ENCODE assay signal across 31 cellular contexts in the genomic region with DNA sequence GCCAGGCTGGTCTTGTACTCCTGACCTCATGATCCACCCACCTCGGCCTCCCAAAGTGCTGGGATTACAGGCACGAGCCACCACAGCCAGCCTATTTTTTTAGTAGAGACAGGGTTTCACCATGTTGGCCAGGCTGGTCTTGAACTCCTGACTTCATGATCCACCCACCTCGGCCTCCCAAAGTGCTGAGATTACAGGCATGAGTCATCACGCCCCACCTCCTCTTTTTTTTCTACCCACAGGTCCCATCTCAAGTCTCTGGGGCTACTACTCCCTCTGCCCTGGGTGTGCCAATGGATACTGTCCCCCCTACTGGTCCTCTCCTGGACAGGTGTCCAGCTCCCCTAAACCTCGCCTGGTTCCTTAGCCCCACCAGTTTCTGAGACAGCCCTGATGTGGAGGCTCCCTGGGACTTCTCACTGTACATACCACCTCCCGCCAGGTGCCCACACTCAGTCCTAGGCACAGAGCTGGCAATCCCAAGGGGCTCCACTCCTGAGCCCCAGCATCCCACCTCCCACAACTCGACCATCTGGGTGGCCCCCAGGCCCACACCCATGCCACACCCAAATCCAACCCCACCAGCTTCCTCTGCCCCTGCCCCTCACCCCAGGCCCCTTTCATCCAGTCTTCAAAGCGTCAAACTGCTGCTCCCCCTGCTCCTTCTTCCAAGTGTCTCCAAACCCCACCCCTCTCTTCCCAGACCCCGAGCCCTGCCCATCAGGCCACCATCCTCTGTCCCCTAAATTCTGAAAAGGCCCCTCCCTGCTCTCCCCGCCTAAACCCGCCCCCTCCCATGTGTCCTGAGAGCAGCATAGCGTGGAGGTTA. TPM values are rescaled to one million over a fixed set of nuclear protein-coding genes. Genes with fewer than 3 reads are reported as not detected.
DNase-seq lines count a peak whose midpoint lies in the region; ATAC-seq lines count a peak whose summit lies in the region.
"Had no signal": no experiment of that assay in that cellular context is flagged by ENCODE, and none has a peak within 500 bp of the region (broad histone marks: within the 10 kb centered on the region; RNA-seq: fewer than 3 reads in every experiment).

No MANE protein-coding gene starts in this region.

- no peaks in the 10 kb centered on the region for H3K36me3 Mint-ChIP-seq in T-helper 1 cell treated with Interleukin-12 subunit alpha and Interleukin-12 subunit beta and Interleukin-4 antibody, amounts not matched to agents 30 μg/mL and 1 μg/mL, for 36 hours (ENCODE audit: low read depth)
- H3K36me3 Mint-ChIP-seq in activated naive CD8-positive, alpha-beta T cell treated with anti-CD3 and anti-CD28 coated beads, Interleukin-2, amount 10 ng/mL, durations not matched to agents 7 days and 5 days, result no peaks in the 10 kb centered on the region
- H3K36me3 Mint-ChIP-seq: activated CD8-positive, alpha-beta memory T cell treated with anti-CD3 and anti-CD28 coated beads, Interleukin-2, amount 10 ng/mL, durations not matched to agents 7 days and 5 days; CD8-positive, alpha-beta memory T cell; naive B cell had no signal

- peak overlapping the region; percentile 37 for H3K4ac ChIP-seq in trophoblast cell (ENCODE audit: low read depth, low read length)

- no peaks in the 10 kb centered on the region for H3K9me3 ChIP-seq in trophoblast cell (ENCODE audit: insufficient read depth, low read depth, low read length)
- H3K9me3 ChIP-seq: body of pancreas, heart left ventricle, MG63, thyroid gland had no signal

- peak overlapping the region; percentile 23 for H3K27ac ChIP-seq in trophoblast cell (ENCODE audit: low read depth, low read length)
- H3K27ac ChIP-seq: 22Rv1, body of pancreas, heart left ventricle, thyroid gland had no signal

- H4K12ac ChIP-seq in trophoblast cell (ENCODE audit: low read depth, low read length), result no peak overlapping the region

- H3K27me3 ChIP-seq in trophoblast cell (ENCODE audit: insufficient read depth, low read length), result no peaks in the 10 kb centered on the region
- H3K27me3 ChIP-seq: body of pancreas, heart left ventricle, MG63, thyroid gland had no signal

- no peak overlapping the region for H3K4me3 Mint-ChIP-seq in T-helper 1 cell treated with Interleukin-12 subunit alpha and Interleukin-12 subunit beta and Interleukin-4 antibody, amounts not matched to agents 30 μg/mL and 1 μg/mL, for 36 hours
- H3K4me3 Mint-ChIP-seq in activated naive CD8-positive, alpha-beta T cell treated with anti-CD3 and anti-CD28 coated beads, Interleukin-2, amount 10 ng/mL, durations not matched to agents 7 days and 5 days, result no peak overlapping the region
- H3K4me3 Mint-ChIP-seq: activated B cell treated with CpG ODN at 0.5 μM for 24 hours; activated CD8-positive, alpha-beta memory T cell treated with anti-CD3 and anti-CD28 coated beads, Interleukin-2, amount 10 ng/mL, durations not matched to agents 7 days and 5 days; CD8-positive, alpha-beta memory T cell had no signal

- no peak for ATAC-seq in activated naive CD8-positive, alpha-beta T cell treated with anti-CD3 and anti-CD28 coated beads, Interleukin-2, amount 10 ng/mL, durations not matched to agents 7 days and 5 days (ENCODE audit: low read depth)
- ATAC-seq: activated CD8-positive, alpha-beta memory T cell treated with anti-CD3 and anti-CD28 coated beads, Interleukin-2, amount 10 ng/mL, durations not matched to agents 7 days and 5 days; body of pancreas; heart left ventricle; left colon; SK-N-SH treated with all-trans-retinoic acid at 6 μM for 48 hours had no signal

- peak overlapping the region; percentile 74 for H2BK120ac ChIP-seq in trophoblast cell (ENCODE audit: insufficient read depth, low read length, poor library complexity)

- peak overlapping the region; percentile 56 for H3K18ac ChIP-seq in trophoblast cell (ENCODE audit: low read length)

- peak overlapping the region; percentile 75 for H2BK12ac ChIP-seq in trophoblast cell (ENCODE audit: low read length)

- H4K91ac ChIP-seq in trophoblast cell (ENCODE audit: low read depth, low read length), result peak overlapping the region; percentile 81

- peak overlapping the region; percentile 69 for H4K8ac ChIP-seq in trophoblast cell (ENCODE audit: low read depth, low read length)

- H3K36me3 ChIP-seq in trophoblast cell (ENCODE audit: control insufficient read depth in 1 of 2, insufficient read depth in 2 of 2, low read length in 2 of 2), result no peaks in the 10 kb centered on the region
- H3K36me3 ChIP-seq: heart left ventricle, MG63, thyroid gland had no signal

- no peaks in the 10 kb centered on the region for H3K27me3 Mint-ChIP-seq in T-helper 1 cell treated with Interleukin-12 subunit alpha and Interleukin-12 subunit beta and Interleukin-4 antibody, amounts not matched to agents 30 μg/mL and 1 μg/mL, for 36 hours (ENCODE audit: low read depth)
- no peaks in the 10 kb centered on the region for H3K27me3 Mint-ChIP-seq in activated naive CD8-positive, alpha-beta T cell treated with anti-CD3 and anti-CD28 coated beads, Interleukin-2, amount 10 ng/mL, durations not matched to agents 7 days and 5 days
- H3K27me3 Mint-ChIP-seq: activated B cell treated with CpG ODN at 0.5 μM for 24 hours; activated CD8-positive, alpha-beta memory T cell treated with anti-CD3 and anti-CD28 coated beads, Interleukin-2, amount 10 ng/mL, durations not matched to agents 7 days and 5 days; naive B cell had no signal

- H3K4me1 ChIP-seq in trophoblast cell (ENCODE audit: control insufficient read depth in 1 of 2, insufficient read depth in 2 of 2, low read length in 2 of 2), result peaks cover 28 to 40% of the 10 kb centered on the region in 2 experiments
- H3K4me1 ChIP-seq: body of pancreas had no signal

- no peak overlapping the region for H3K23ac ChIP-seq in trophoblast cell (ENCODE audit: low read length)

- peaks cover 7% of the 10 kb centered on the region for H3K79me2 ChIP-seq in trophoblast cell (ENCODE audit: control insufficient read depth, insufficient read depth, low read length, poor library complexity)

- POLR2A ChIA-PET in activated naive CD8-positive, alpha-beta T cell treated with anti-CD3 and anti-CD28 coated beads, Interleukin-2, amount 10 ng/mL, durations not matched to agents 7 days and 5 days (lab: Charles Lee), result interaction anchor here (2.5 kb wide), 1 partner anchor 81 kb away, joined by 10 read pairs; the partner anchor contains the start of gene UBL7

- no peaks in the 10 kb centered on the region for H3K9me3 Mint-ChIP-seq in T-helper 1 cell treated with Interleukin-12 subunit alpha and Interleukin-12 subunit beta and Interleukin-4 antibody, amounts not matched to agents 30 μg/mL and 1 μg/mL, for 36 hours
- no peaks in the 10 kb centered on the region for H3K9me3 Mint-ChIP-seq in activated naive CD8-positive, alpha-beta T cell treated with anti-CD3 and anti-CD28 coated beads, Interleukin-2, amount 10 ng/mL, durations not matched to agents 7 days and 5 days
- H3K9me3 Mint-ChIP-seq: activated B cell treated with CpG ODN at 0.5 μM for 24 hours; CD8-positive, alpha-beta memory T cell; naive B cell had no signal

- no peak overlapping the region for H3K4me2 ChIP-seq in trophoblast cell (ENCODE audit: low read length)

- peaks cover 51% of the 10 kb centered on the region for H3K79me1 ChIP-seq in trophoblast cell (ENCODE audit: low read length)

- no peak overlapping the region for H3K4me3 ChIP-seq in trophoblast cell (ENCODE audit: low read depth, low read length)
- H3K4me3 ChIP-seq: body of pancreas, heart left ventricle, MG63, thyroid gland had no signal

- no peak overlapping the region for H3K9ac ChIP-seq in trophoblast cell (ENCODE audit: low read length)

- H3K14ac ChIP-seq in trophoblast cell (ENCODE audit: low read length), result peak overlapping the region; percentile 50

- no peak for DNase-seq in T-helper 1 cell
- peak; percentile 46 for DNase-seq in Daoy (ENCODE audit: low read depth)
- peak; percentile 24 for DNase-seq in activated naive CD8-positive, alpha-beta T cell treated with anti-CD3 and anti-CD28 coated beads, Interleukin-2, amount 10 ng/mL, durations not matched to agents 7 days and 5 days
- no peak for DNase-seq in trophoblast cell
- no peak for DNase-seq in NCI-H128 (lab: John Stamatoyannopoulos, UW; ENCODE audit: unreplicated experiment)
- no peak for DNase-seq in hypothalamus (lab: John Stamatoyannopoulos, UW)
- DNase-seq in HuH-7.5 (ENCODE audit: low spot score), result no peak
- DNase-seq: activated B cell treated with CpG ODN at 0.5 μM for 24 hours; activated CD8-positive, alpha-beta memory T cell treated with anti-CD3 and anti-CD28 coated beads, Interleukin-2, amount 10 ng/mL, durations not matched to agents 7 days and 5 days; body of pancreas; GOT3; KBM-7; left colon; mesenchymal stem cell; naive B cell; NCI-H1417; NCI-H2081; NCI-H226; NCI-H748 treated with DMSO at 0.1 percent for 48 hours; occipital lobe; retina; stimulated activated CD4-positive, alpha-beta T cell treated with anti-CD3 and anti-CD28 coated beads, Interleukin-2, amount 100 ng/mL, for 48 hours; stimulated activated naive CD4-positive, alpha-beta T cell; thyroid gland had no signal

- peak overlapping the region; percentile 29 for H2BK5ac ChIP-seq in trophoblast cell (ENCODE audit: low read depth, low read length, poor library complexity)

- no CpG with 5 or more reads among the region's 12 CpGs for WGBS in trophoblast cell (ENCODE audit: extremely low coverage, insufficient coverage, insufficient read length)

- H3K27ac Mint-ChIP-seq in T-helper 1 cell treated with Interleukin-12 subunit alpha and Interleukin-12 subunit beta and Interleukin-4 antibody, amounts not matched to agents 30 μg/mL and 1 μg/mL, for 36 hours, result peak overlapping the region; percentile 57
- peak overlapping the region; percentile 47 for H3K27ac Mint-ChIP-seq in activated naive CD8-positive, alpha-beta T cell treated with anti-CD3 and anti-CD28 coated beads, Interleukin-2, amount 10 ng/mL, durations not matched to agents 7 days and 5 days
- H3K27ac Mint-ChIP-seq: activated B cell treated with CpG ODN at 0.5 μM for 24 hours; activated CD8-positive, alpha-beta memory T cell treated with anti-CD3 and anti-CD28 coated beads, Interleukin-2, amount 10 ng/mL, durations not matched to agents 7 days and 5 days; CD8-positive, alpha-beta memory T cell had no signal

- H2AK5ac ChIP-seq in trophoblast cell (ENCODE audit: low read length), result peak overlapping the region; percentile 87

- peaks cover 49% of the 10 kb centered on the region for H3K4me1 Mint-ChIP-seq in T-helper 1 cell treated with Interleukin-12 subunit alpha and Interleukin-12 subunit beta and Interleukin-4 antibody, amounts not matched to agents 30 μg/mL and 1 μg/mL, for 36 hours (ENCODE audit: low read depth)
- peaks cover 52% of the 10 kb centered on the region for H3K4me1 Mint-ChIP-seq in activated naive CD8-positive, alpha-beta T cell treated with anti-CD3 and anti-CD28 coated beads, Interleukin-2, amount 10 ng/mL, durations not matched to agents 7 days and 5 days

- no peak overlapping the region for H2AFZ ChIP-seq in trophoblast cell (ENCODE audit: insufficient read depth, low read length, poor library complexity)

RNA-seq across cellular contexts. Expression of gene CYP11A1, which starts 13.1 kb away (rescaled TPM):
- 0.06 and 0.12 TPM in 2 replicates for total RNA-seq in Daoy (2014; rRNA removed; shearing (Covaris generic))
- total RNA-seq in activated naive CD8-positive, alpha-beta T cell treated with anti-CD3 and anti-CD28 coated beads, Interleukin-2, amount 10 ng/mL, durations not matched to agents 7 days and 5 days, result not detected
- 217 and 235 TPM in 2 replicates for polyA plus RNA-seq in trophoblast cell (2013)
- total RNA-seq: activated B cell treated with CpG ODN at 0.5 μM for 24 hours; CD8-positive, alpha-beta memory T cell; HT-29; occipital lobe had no signal
- polyA plus RNA-seq: CD8-positive, alpha-beta memory T cell had no signal

RNA-seq across cellular contexts. Expression of gene SEMA7A, which starts 53.2 kb away (rescaled TPM):
- total RNA-seq in Daoy (2014; rRNA removed; shearing (Covaris generic)), result 36.2 and 48.3 TPM in 2 replicates
- total RNA-seq in activated naive CD8-positive, alpha-beta T cell treated with anti-CD3 and anti-CD28 coated beads, Interleukin-2, amount 10 ng/mL, durations not matched to agents 7 days and 5 days, result 10 to 100 TPM; 15.2 to 15.8 TPM
- polyA plus RNA-seq in trophoblast cell (2013), result 135 and 149 TPM in 2 replicates

Comparison
In these comparisons a context has a peak if more than half of its experiments do, and no peak if none do; other contexts are left out.
1. DNase-seq: peak in Daoy (single experiment) and activated naive CD8-positive, alpha-beta T cell treated with anti-CD3 and anti-CD28 coated beads, Interleukin-2, amount 10 ng/mL, durations not matched to agents 7 days and 5 days (single experiment); none in T-helper 1 cell (0 of 5), trophoblast cell (0 of 2), NCI-H128 (single experiment), hypothalamus (0 of 51) and HuH-7.5 (single experiment).